ENCODE assay signal across 2 cellular contexts in the genomic region with DNA sequence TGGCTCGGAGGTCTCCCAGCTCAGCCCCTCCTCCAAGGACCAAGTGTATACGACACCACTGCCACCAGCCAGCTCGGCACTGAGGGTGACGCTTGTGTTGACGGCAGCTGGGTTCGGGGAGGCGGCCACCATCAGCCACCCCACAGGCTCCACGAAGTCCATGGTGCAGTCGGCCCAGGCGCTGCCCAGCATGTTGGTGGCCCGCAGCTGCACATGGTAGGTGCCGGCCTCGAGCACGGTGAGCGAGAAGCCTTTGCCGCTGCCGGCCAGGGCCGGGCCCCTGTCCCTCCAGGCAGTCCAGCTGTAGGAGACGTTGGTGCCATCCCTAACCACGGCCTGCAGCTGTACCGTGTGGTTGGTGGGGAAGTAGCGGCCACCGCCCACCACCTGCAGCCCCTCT. TPM values are rescaled to one million over a fixed set of nuclear protein-coding genes. Genes with fewer than 3 reads are reported as not detected.
"Had no signal": no experiment of that assay in that cellular context is flagged by ENCODE, and none has a peak within 500 bp of the region (broad histone marks: within the 10 kb centered on the region; RNA-seq: fewer than 3 reads in every experiment).

No MANE protein-coding gene starts in this region.

RNA-seq across cellular contexts. Expression of gene RAB26, which starts 38.6 kb away (rescaled TPM):
- total RNA-seq: mononuclear cell, skeletal muscle tissue had no signal
